In genomic region chr3:141399200-141399599, GRCh38 we compare ENCODE assay signal across 15 cellular contexts. TPM values are rescaled to one million over a fixed set of nuclear protein-coding genes. Genes with fewer than 3 reads are reported as not detected.
DNase-seq lines count a peak whose midpoint lies in the region; ATAC-seq and TF ChIP-seq lines count a peak whose summit lies in the region.
"Had no signal": no experiment of that assay in that cellular context is flagged by ENCODE, and none has a peak within 500 bp of the region (broad histone marks: within the 10 kb centered on the region; RNA-seq: fewer than 3 reads in every experiment).

No MANE protein-coding gene starts in this region.

- TF ChIP-seq POLR2A in thyroid gland (IDR thresholded peaks at IDR 0.05): no peak

- peak overlapping the region; percentile 16 for H3K9ac ChIP-seq in SK-N-MC (ENCODE audit: insufficient read length)

- no peak for TF ChIP-seq CTCF in thyroid gland (IDR thresholded peaks at IDR 0.05)

- peak overlapping the region; percentile 49 for H3K4me3 ChIP-seq in SK-N-MC
- no peak overlapping the region for H3K4me3 ChIP-seq in thyroid gland (replicated peaks in 1 of 3)

- peaks cover 48% of the 10 kb centered on the region for H3K36me3 ChIP-seq in SK-N-MC (ENCODE audit: insufficient read depth, low read length)
- H3K36me3 ChIP-seq in thyroid gland: peaks cover 0 to 2% of the 10 kb centered on the region in 2 donors

- peak overlapping the region; percentile 32 for H3K27ac Mint-ChIP-seq in activated CD8-positive, alpha-beta memory T cell treated with anti-CD3 and anti-CD28 coated beads, Interleukin-2, amount 10 ng/mL, durations not matched to agents 7 days and 5 days

- no peak overlapping the region for H3K4me3 Mint-ChIP-seq in activated CD8-positive, alpha-beta memory T cell treated with anti-CD3 and anti-CD28 coated beads, Interleukin-2, amount 10 ng/mL, durations not matched to agents 7 days and 5 days

- H3K9me3 ChIP-seq in SK-N-MC (ENCODE audit: low read depth, low read length): peaks cover 26% of the 10 kb centered on the region
- no peaks in the 10 kb centered on the region for H3K9me3 ChIP-seq in thyroid gland

- no peaks in the 10 kb centered on the region for H3K27me3 Mint-ChIP-seq in activated CD8-positive, alpha-beta memory T cell treated with anti-CD3 and anti-CD28 coated beads, Interleukin-2, amount 10 ng/mL, durations not matched to agents 7 days and 5 days

- ATAC-seq in activated CD8-positive, alpha-beta memory T cell treated with anti-CD3 and anti-CD28 coated beads, Interleukin-2, amount 10 ng/mL, durations not matched to agents 7 days and 5 days: no peak
- ATAC-seq in HG03520 (IDR thresholded peaks at IDR 0.05; ENCODE audit: unreplicated experiment): no peak

- H3K36me3 Mint-ChIP-seq in activated CD8-positive, alpha-beta memory T cell treated with anti-CD3 and anti-CD28 coated beads, Interleukin-2, amount 10 ng/mL, durations not matched to agents 7 days and 5 days: peaks cover 29% of the 10 kb centered on the region

- CTCF ChIA-PET in activated CD8-positive, alpha-beta memory T cell treated with anti-CD3 and anti-CD28 coated beads, Interleukin-2, amount 10 ng/mL, durations not matched to agents 7 days and 5 days (lab: Charles Lee): no interaction called here

- 62 to 68% methylated on average over 2 of the region's 2 CpGs for WGBS in thyroid gland, 2 donors

- H3K9me3 Mint-ChIP-seq in activated CD8-positive, alpha-beta memory T cell treated with anti-CD3 and anti-CD28 coated beads, Interleukin-2, amount 10 ng/mL, durations not matched to agents 7 days and 5 days (ENCODE audit: low read depth): peaks cover 6% of the 10 kb centered on the region

- peaks cover 42% of the 10 kb centered on the region for H3K4me1 Mint-ChIP-seq in activated CD8-positive, alpha-beta memory T cell treated with anti-CD3 and anti-CD28 coated beads, Interleukin-2, amount 10 ng/mL, durations not matched to agents 7 days and 5 days

- H3K27ac ChIP-seq in SK-N-MC (peak overlapping the region; percentile 92), thyroid gland (peak overlapping the region; percentile 98 to 99 (median 99))
- H3K27ac ChIP-seq: RWPE1 had no signal

- peaks cover 33 to 34% of the 10 kb centered on the region in 2 donors for H3K4me1 ChIP-seq in thyroid gland

- no peak for DNase-seq in activated CD8-positive, alpha-beta memory T cell treated with anti-CD3 and anti-CD28 coated beads, Interleukin-2, amount 10 ng/mL, durations not matched to agents 7 days and 5 days
- DNase-seq in activated CD8-positive, alpha-beta memory T cell treated with anti-CD3 and anti-CD28 coated beads for 24 hours: no peak
- DNase-seq in SK-N-MC (ENCODE audit: low read depth, low spot score) (no peak), left kidney (ENCODE audit: low read depth, low spot score) (peak; percentile 64), thyroid gland (no peak), SHP77 (lab: John Stamatoyannopoulos, UW) (no peak), AG08396 (ENCODE audit: low spot score) (no peak)
- DNase-seq: activated CD4-positive, CD25-positive, alpha-beta regulatory T cell; activated gamma-delta T cell treated with Interleukin-2 at 50 U/mL for 16 hours; caudate nucleus; kidney glomerular epithelial cell; NCI-H2171; stimulated activated CD4-positive, alpha-beta T cell treated with anti-CD3 and anti-CD28 coated beads, Interleukin-2, amount 100 ng/mL, for 48 hours had no signal

- no peaks in the 10 kb centered on the region for H3K27me3 ChIP-seq in thyroid gland

- intact Hi-C loops in thyroid gland (cut with DNase I): no loop called here

RNA-seq across cellular contexts. Expression of gene ZBTB38, which starts 30.9 kb away (rescaled TPM):
- total RNA-seq in activated CD8-positive, alpha-beta memory T cell treated with anti-CD3 and anti-CD28 coated beads, Interleukin-2, amount 10 ng/mL, durations not matched to agents 7 days and 5 days: 10 to 100 TPM; 42.5 to 49.4 TPM
- total RNA-seq in thyroid gland: 100 to 1,000 TPM; 143 to 185 (median 165) TPM
